In the genomic region with DNA sequence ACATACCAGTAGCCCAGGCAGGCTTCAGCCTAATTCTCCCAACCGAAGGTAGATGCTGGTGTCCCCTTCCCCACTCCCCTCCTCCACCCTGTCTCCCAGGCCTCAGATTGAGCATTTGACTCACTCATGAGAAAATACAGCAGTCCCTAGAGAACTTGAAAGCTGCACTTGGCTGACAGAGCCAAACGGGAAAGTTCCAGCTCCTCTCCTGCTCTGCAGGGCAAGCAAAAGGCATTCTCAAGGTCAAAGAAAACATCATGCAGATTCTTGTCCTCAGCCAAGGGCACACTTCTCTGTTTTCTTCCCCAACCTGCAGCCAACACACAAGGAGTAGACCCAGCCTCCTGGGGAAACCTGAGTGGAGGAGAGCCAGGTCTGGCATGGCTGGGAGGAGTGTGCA, we compare ENCODE assay signal across 15 cellular contexts.
DNase-seq lines count a peak whose midpoint lies in the region; ATAC-seq and TF ChIP-seq lines count a peak whose summit lies in the region.
"Had no signal": no experiment of that assay in that cellular context is flagged by ENCODE, and none has a peak within 500 bp of the region (broad histone marks: within the 10 kb centered on the region; RNA-seq: fewer than 3 reads in every experiment).

No MANE protein-coding gene starts in this region.

- peak overlapping the region; percentile 45 for H3K4me3 Mint-ChIP-seq in natural killer cell
- H3K4me3 Mint-ChIP-seq in natural killer cell treated with Interleukin-12 subunit alpha and Interleukin-12 subunit beta and Interleukin-15 and Interleukin-18, amount 100 ng/mL, for 72 hours, result no peak overlapping the region
- H3K4me3 Mint-ChIP-seq in activated T-helper 17 cell treated with anti-CD3 and anti-CD28 coated beads, Interleukin-2, amount 50 U/mL, for 72 hours, result peak overlapping the region; percentile 70
- H3K4me3 Mint-ChIP-seq in naive thymus-derived CD4-positive, alpha-beta T cell, result peak overlapping the region in 7 of 10 donors; percentile 9 to 85 (median 55)

- intact Hi-C loops in natural killer cell (cut with micrococcal nuclease), result no loop called here
- intact Hi-C loops in naive thymus-derived CD4-positive, alpha-beta T cell (cut with micrococcal nuclease), result no loop called here
- intact Hi-C loops in vagina (cut with DNase I), result no loop called here

- no peaks in the 10 kb centered on the region for H3K9me3 Mint-ChIP-seq in natural killer cell
- no peaks in the 10 kb centered on the region for H3K9me3 Mint-ChIP-seq in natural killer cell treated with Interleukin-12 subunit alpha and Interleukin-12 subunit beta and Interleukin-15 and Interleukin-18, amount 100 ng/mL, for 72 hours
- no peaks in the 10 kb centered on the region for H3K9me3 Mint-ChIP-seq in activated T-helper 17 cell treated with anti-CD3 and anti-CD28 coated beads, Interleukin-2, amount 50 U/mL, for 72 hours
- peaks cover 0 to 2% (median 0%) of the 10 kb centered on the region in 11 donors for H3K9me3 Mint-ChIP-seq in naive thymus-derived CD4-positive, alpha-beta T cell

- ATAC-seq in natural killer cell, result no peak
- no peak for ATAC-seq in natural killer cell treated with Interleukin-12 subunit alpha and Interleukin-12 subunit beta and Interleukin-15 and Interleukin-18, amount 100 ng/mL, for 72 hours
- no peak for ATAC-seq in activated T-helper 17 cell treated with anti-CD3 and anti-CD28 coated beads, Interleukin-2, amount 50 U/mL, for 72 hours (replicated peaks)
- no peak for ATAC-seq in naive thymus-derived CD4-positive, alpha-beta T cell
- no peak for ATAC-seq in HG03045 (IDR thresholded peaks at IDR 0.05; ENCODE audit: unreplicated experiment)
- ATAC-seq: gastroesophageal sphincter had no signal

- H3K27ac Mint-ChIP-seq in natural killer cell, result no peak overlapping the region
- H3K27ac Mint-ChIP-seq in natural killer cell treated with Interleukin-12 subunit alpha and Interleukin-12 subunit beta and Interleukin-15 and Interleukin-18, amount 100 ng/mL, for 72 hours, result no peak overlapping the region
- H3K27ac Mint-ChIP-seq in activated T-helper 17 cell treated with anti-CD3 and anti-CD28 coated beads, Interleukin-2, amount 50 U/mL, for 72 hours, result peak overlapping the region; percentile 64
- H3K27ac Mint-ChIP-seq in naive thymus-derived CD4-positive, alpha-beta T cell, result peak overlapping the region in 8 of 9 donors; percentile 57 to 95 (median 86)

- no peak overlapping the region for H3K27ac ChIP-seq in naive thymus-derived CD4-positive, alpha-beta T cell (ENCODE audit: low read depth, low read length)
- peak overlapping the region; percentile 38 for H3K27ac ChIP-seq in vagina
- H3K27ac ChIP-seq: breast epithelium, SJSA1 had no signal

- H3K27me3 ChIP-seq in naive thymus-derived CD4-positive, alpha-beta T cell (ENCODE audit: control insufficient read depth in 2 of 2, insufficient read depth in 2 of 2, low read length in 2 of 2), result no peaks in the 10 kb centered on the region
- H3K27me3 ChIP-seq in vagina, result no peaks in the 10 kb centered on the region
- H3K27me3 ChIP-seq: breast epithelium, gastroesophageal sphincter, SJSA1 had no signal

- H3K9me3 ChIP-seq in naive thymus-derived CD4-positive, alpha-beta T cell (ENCODE audit: control insufficient read depth in 2 of 3, low read length in 3 of 3), result no peaks in the 10 kb centered on the region
- no peaks in the 10 kb centered on the region for H3K9me3 ChIP-seq in vagina
- H3K9me3 ChIP-seq: breast epithelium, gastroesophageal sphincter, SJSA1 had no signal

- H3K36me3 ChIP-seq in naive thymus-derived CD4-positive, alpha-beta T cell (ENCODE audit: control insufficient read depth in 2 of 3, insufficient read depth in 3 of 3, low read length in 3 of 3), result no peaks in the 10 kb centered on the region
- H3K36me3 ChIP-seq in vagina, result no peaks in the 10 kb centered on the region
- H3K36me3 ChIP-seq: breast epithelium, gastroesophageal sphincter, SJSA1 had no signal

- H3K4me1 Mint-ChIP-seq in natural killer cell, result peaks cover 58 to 67% of the 10 kb centered on the region in 2 donors
- H3K4me1 Mint-ChIP-seq in natural killer cell treated with Interleukin-12 subunit alpha and Interleukin-12 subunit beta and Interleukin-15 and Interleukin-18, amount 100 ng/mL, for 72 hours (ENCODE audit: low read depth in 2 of 2), result peaks cover 40 to 43% of the 10 kb centered on the region in 2 donors
- H3K4me1 Mint-ChIP-seq in activated T-helper 17 cell treated with anti-CD3 and anti-CD28 coated beads, Interleukin-2, amount 50 U/mL, for 72 hours, result peaks cover 48% of the 10 kb centered on the region
- H3K4me1 Mint-ChIP-seq in naive thymus-derived CD4-positive, alpha-beta T cell, result peaks cover 51 to 93% (median 85%) of the 10 kb centered on the region in 7 donors

- no peak for TF ChIP-seq POLR2A in vagina (IDR thresholded peaks at IDR 0.05)

- H3K36me3 Mint-ChIP-seq in natural killer cell, result no peaks in the 10 kb centered on the region
- H3K36me3 Mint-ChIP-seq in natural killer cell treated with Interleukin-12 subunit alpha and Interleukin-12 subunit beta and Interleukin-15 and Interleukin-18, amount 100 ng/mL, for 72 hours, result no peaks in the 10 kb centered on the region
- no peaks in the 10 kb centered on the region for H3K36me3 Mint-ChIP-seq in activated T-helper 17 cell treated with anti-CD3 and anti-CD28 coated beads, Interleukin-2, amount 50 U/mL, for 72 hours (ENCODE audit: low read depth)
- no peaks in the 10 kb centered on the region for H3K36me3 Mint-ChIP-seq in naive thymus-derived CD4-positive, alpha-beta T cell

- DNase-seq in natural killer cell, result no peak
- no peak for DNase-seq in natural killer cell treated with Interleukin-12 subunit alpha and Interleukin-12 subunit beta and Interleukin-15 and Interleukin-18, amount 100 ng/mL, for 72 hours (ENCODE audit: low spot score)
- no peak for DNase-seq in naive thymus-derived CD4-positive, alpha-beta T cell
- DNase-seq in vagina (ENCODE audit: extremely low spot score in 2 of 2), result no peak
- DNase-seq in COR-L47 (lab: John Stamatoyannopoulos, UW), result no peak
- no peak for DNase-seq in NCI-H1417 treated with DMSO at 0.1 percent for 48 hours (lab: John Stamatoyannopoulos, UW)
- DNase-seq: DMS79; GOT3; NCI-H1105; stimulated activated naive CD4-positive, alpha-beta T cell treated with Interleukin-2 at 50 U/mL for 16 hours had no signal

- CTCF ChIA-PET in naive thymus-derived CD4-positive, alpha-beta T cell (lab: Charles Lee), result no interaction called here

- peaks cover 52 to 61% of the 10 kb centered on the region in 2 donors for H3K4me1 ChIP-seq in naive thymus-derived CD4-positive, alpha-beta T cell (ENCODE audit: control insufficient read depth in 2 of 2, insufficient read depth in 2 of 2, low read length in 2 of 2)
- peaks cover 26% of the 10 kb centered on the region for H3K4me1 ChIP-seq in vagina
- H3K4me1 ChIP-seq: breast epithelium had no signal

- TF ChIP-seq CTCF in natural killer cell (IDR thresholded peaks at IDR 0.05) (no peak), vagina (IDR thresholded peaks at IDR 0.05) (no peak)

- H3K4me3 ChIP-seq in naive thymus-derived CD4-positive, alpha-beta T cell (ENCODE audit: low read length), result no peak overlapping the region
- no peak overlapping the region for H3K4me3 ChIP-seq in vagina
- H3K4me3 ChIP-seq: breast epithelium, gastroesophageal sphincter, SJSA1 had no signal

- H3K27me3 Mint-ChIP-seq in natural killer cell (ENCODE audit: low read depth in 2 of 2), result no peaks in the 10 kb centered on the region
- H3K27me3 Mint-ChIP-seq in natural killer cell treated with Interleukin-12 subunit alpha and Interleukin-12 subunit beta and Interleukin-15 and Interleukin-18, amount 100 ng/mL, for 72 hours, result no peaks in the 10 kb centered on the region
- no peaks in the 10 kb centered on the region for H3K27me3 Mint-ChIP-seq in activated T-helper 17 cell treated with anti-CD3 and anti-CD28 coated beads, Interleukin-2, amount 50 U/mL, for 72 hours
- H3K27me3 Mint-ChIP-seq in naive thymus-derived CD4-positive, alpha-beta T cell, result no peaks in the 10 kb centered on the region

- POLR2A ChIA-PET in naive thymus-derived CD4-positive, alpha-beta T cell (lab: Charles Lee), result interaction anchor here (1.1 to 2.6 kb wide), 4 partner anchors 25 to 125 kb away, joined by 4 to 16 read pairs (median 6); no protein-coding TSS in a partner anchor

Comparison
In these comparisons a context has a peak if more than half of its experiments do, and no peak if none do; other contexts are left out.
1. H3K27ac Mint-ChIP-seq: peak in activated T-helper 17 cell treated with anti-CD3 and anti-CD28 coated beads, Interleukin-2, amount 50 U/mL, for 72 hours (single experiment) and naive thymus-derived CD4-positive, alpha-beta T cell (8 of 9); none in natural killer cell (0 of 2) and natural killer cell treated with Interleukin-12 subunit alpha and Interleukin-12 subunit beta and Interleukin-15 and Interleukin-18, amount 100 ng/mL, for 72 hours (0 of 2).